15 cellular contexts compared by ENCODE assay signal in the genomic region with DNA sequence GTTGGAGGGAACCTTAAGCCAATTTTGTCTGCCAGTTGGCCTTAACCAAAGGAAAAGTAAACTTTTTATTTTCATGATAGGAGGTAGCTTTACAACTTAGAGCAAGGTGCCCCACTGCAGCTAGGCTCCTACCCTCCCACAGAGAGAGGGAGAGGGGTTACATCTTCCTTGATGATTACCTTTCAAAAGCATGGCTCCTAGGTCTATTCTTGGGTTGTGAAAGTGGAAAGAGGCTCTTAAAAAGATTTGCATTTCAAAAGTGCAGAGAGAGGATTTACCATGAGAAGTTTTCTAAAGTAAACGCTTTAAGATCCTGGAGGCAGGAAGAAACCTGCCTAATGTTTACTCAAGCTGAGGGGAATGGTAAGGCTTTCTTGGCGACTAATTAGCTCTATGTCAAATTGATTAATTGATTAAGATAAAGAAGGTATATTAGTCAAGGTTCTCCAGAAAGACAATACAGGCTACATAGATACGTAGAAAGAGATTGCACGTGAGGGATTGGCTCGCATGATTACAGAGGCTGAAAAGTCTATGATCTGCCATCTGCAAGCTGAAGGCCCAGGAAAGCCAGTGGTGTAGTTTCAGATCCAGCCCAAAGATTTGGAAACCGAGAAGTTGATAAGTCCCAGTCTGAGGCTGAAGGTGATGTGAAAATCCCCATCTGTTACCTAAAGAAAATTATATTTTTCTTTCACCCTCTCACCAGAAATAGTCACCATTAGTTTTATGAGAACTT.
"Had no signal": no experiment of that assay in that cellular context is flagged by ENCODE, and none has a peak within 500 bp of the region (broad histone marks: within the 10 kb centered on the region; RNA-seq: fewer than 3 reads in every experiment).

No MANE protein-coding gene starts in this region.

- H3K79me2 ChIP-seq: hepatocyte, parathyroid adenoma had no signal

- H3K4me1 ChIP-seq: adrenal gland, parathyroid adenoma, sigmoid colon, upper lobe of right lung had no signal

- DNase-seq: activated CD4-positive, alpha-beta T cell treated with anti-CD3 and anti-CD28 coated beads for 36 hours; activated CD4-positive, alpha-beta T cell treated with anti-CD3 and anti-CD28 coated beads, Interleukin-2, amount 50 U/mL, for 48 hours; activated gamma-delta T cell; adrenal gland; effector CD8-positive, alpha-beta T cell; foreskin fibroblast; sigmoid colon; stimulated activated CD4-positive, alpha-beta T cell treated with anti-CD3 and anti-CD28 coated beads, Interleukin-4, amount 100 ng/mL, for 24 hours; upper lobe of right lung had no signal

- H3K4me2 ChIP-seq: hepatocyte had no signal

- FAIRE-seq: astrocyte had no signal

- H2AFZ ChIP-seq: hepatocyte, parathyroid adenoma had no signal

- ATAC-seq: activated CD4-positive, alpha-beta T cell treated with anti-CD3 and anti-CD28 coated beads for 36 hours; natural killer cell treated with Interleukin-12 subunit alpha and Interleukin-12 subunit beta and Interleukin-15 and Interleukin-18, amount 100 ng/mL, for 72 hours; stimulated activated memory B cell treated with anti-CD40 and anti-IgM and Interleukin-4, amounts not matched to agents 10 μg/mL and 1 μg/mL and 100 μg/mL, for 72 hours; upper lobe of right lung had no signal

- H3K36me3 ChIP-seq: adrenal gland, sigmoid colon, upper lobe of right lung had no signal

- H3K4me3 ChIP-seq: adrenal gland, hepatocyte, sigmoid colon, upper lobe of right lung had no signal

- H3K27me3 ChIP-seq: adrenal gland, hepatocyte, sigmoid colon, upper lobe of right lung had no signal

- H3K27ac ChIP-seq: adrenal gland, hepatocyte, parathyroid adenoma, sigmoid colon, upper lobe of right lung had no signal

- H3K36me3 Mint-ChIP-seq: activated naive CD4-positive, alpha-beta T cell treated with anti-CD3 and anti-CD28 coated beads, Interleukin-2, amount 50 U/mL, for 24 hours; natural killer cell treated with Interleukin-12 subunit alpha and Interleukin-12 subunit beta and Interleukin-15 and Interleukin-18, amount 100 ng/mL, for 72 hours; stimulated activated memory B cell treated with anti-CD40 and anti-IgM and Interleukin-4, amounts not matched to agents 10 μg/mL and 1 μg/mL and 100 μg/mL, for 72 hours had no signal

- H3K9me3 ChIP-seq: adrenal gland, sigmoid colon had no signal

- H3K27ac Mint-ChIP-seq: activated CD4-positive, alpha-beta T cell treated with anti-CD3 and anti-CD28 coated beads for 36 hours; activated naive CD4-positive, alpha-beta T cell treated with anti-CD3 and anti-CD28 coated beads, Interleukin-2, amount 50 U/mL, for 24 hours; natural killer cell treated with Interleukin-12 subunit alpha and Interleukin-12 subunit beta and Interleukin-15 and Interleukin-18, amount 100 ng/mL, for 72 hours; stimulated activated memory B cell treated with anti-CD40 and anti-IgM and Interleukin-4, amounts not matched to agents 10 μg/mL and 1 μg/mL and 100 μg/mL, for 72 hours had no signal

- H3K9ac ChIP-seq: parathyroid adenoma had no signal
